ENCODE assay signal across 32 cellular contexts in genomic region chr12:59579616-59580015, GRCh38.
"Had no signal": no experiment of that assay in that cellular context is flagged by ENCODE, and none has a peak within 500 bp of the region (broad histone marks: within the 10 kb centered on the region; RNA-seq: fewer than 3 reads in every experiment).

No MANE protein-coding gene starts in this region.

- H3K4me1 Mint-ChIP-seq: activated B cell treated with CpG ODN at 0.5 μM for 24 hours had no signal

- H3K27ac Mint-ChIP-seq: activated B cell treated with CpG ODN at 0.5 μM for 24 hours; activated CD4-positive, alpha-beta memory T cell treated with anti-CD3 and anti-CD28 coated beads for 36 hours; activated CD4-positive, alpha-beta T cell treated with anti-CD3 and anti-CD28 coated beads for 36 hours; activated CD4-positive, alpha-beta T cell treated with anti-CD3 and anti-CD28 coated beads, Interleukin-2, amount 10 ng/mL, durations not matched to agents 24 days and 14 days; activated CD8-positive, alpha-beta memory T cell treated with anti-CD3 and anti-CD28 coated beads, Interleukin-2, amount 10 ng/mL, durations not matched to agents 7 days and 5 days; activated CD8-positive, alpha-beta T cell treated with anti-CD3 and anti-CD28 coated beads, Interleukin-2, amount 10 ng/mL, durations not matched to agents 7 days and 5 days; activated naive CD8-positive, alpha-beta T cell; activated T-helper 1 cell treated with anti-CD3 and anti-CD28 coated beads, Interleukin-12 subunit alpha, Interleukin-12 subunit beta, Interleukin-2, Interleukin-4 antibody, amounts not matched to agents 30 ng/mL and 10 ng/mL and 1 ng/mL, durations not matched to agents 14 hours and 24 hours and 36 hours; T-helper 17 cell; T-helper 2 cell treated with Interferon-gamma antibody and Interleukin-4, amounts not matched to agents 5 μg/mL and 100 μg/mL, for 36 hours had no signal

- H3K4me3 Mint-ChIP-seq: activated B cell treated with CpG ODN at 0.5 μM for 24 hours; activated CD4-positive, alpha-beta memory T cell treated with anti-CD3 and anti-CD28 coated beads for 36 hours; activated CD4-positive, alpha-beta T cell treated with anti-CD3 and anti-CD28 coated beads for 36 hours; activated CD4-positive, alpha-beta T cell treated with anti-CD3 and anti-CD28 coated beads, Interleukin-2, amount 10 ng/mL, durations not matched to agents 24 days and 14 days; activated CD8-positive, alpha-beta memory T cell treated with anti-CD3 and anti-CD28 coated beads, Interleukin-2, amount 10 ng/mL, durations not matched to agents 7 days and 5 days; activated CD8-positive, alpha-beta T cell treated with anti-CD3 and anti-CD28 coated beads, Interleukin-2, amount 10 ng/mL, durations not matched to agents 7 days and 5 days; activated naive CD8-positive, alpha-beta T cell; activated T-helper 1 cell treated with anti-CD3 and anti-CD28 coated beads, Interleukin-12 subunit alpha, Interleukin-12 subunit beta, Interleukin-2, Interleukin-4 antibody, amounts not matched to agents 30 ng/mL and 10 ng/mL and 1 ng/mL, durations not matched to agents 14 hours and 24 hours and 36 hours; T-helper 17 cell; T-helper 2 cell treated with Interferon-gamma antibody and Interleukin-4, amounts not matched to agents 5 μg/mL and 100 μg/mL, for 36 hours had no signal

- H3K4me1 ChIP-seq: body of pancreas, esophagus squamous epithelium, gastrocnemius medialis had no signal

- H3K9me3 Mint-ChIP-seq: activated B cell treated with CpG ODN at 0.5 μM for 24 hours; activated CD4-positive, alpha-beta memory T cell treated with anti-CD3 and anti-CD28 coated beads for 36 hours had no signal

- H3K4me3 ChIP-seq: body of pancreas, esophagus squamous epithelium, gastrocnemius medialis, heart left ventricle had no signal

- H3K27ac ChIP-seq: body of pancreas, epithelial cell of prostate, esophagus squamous epithelium, gastrocnemius medialis, WERI-Rb-1 had no signal

- H3K27me3 Mint-ChIP-seq: activated B cell treated with CpG ODN at 0.5 μM for 24 hours; activated CD4-positive, alpha-beta memory T cell treated with anti-CD3 and anti-CD28 coated beads for 36 hours; activated CD4-positive, alpha-beta T cell treated with anti-CD3 and anti-CD28 coated beads for 36 hours; activated CD4-positive, alpha-beta T cell treated with anti-CD3 and anti-CD28 coated beads, Interleukin-2, amount 10 ng/mL, durations not matched to agents 24 days and 14 days; activated CD8-positive, alpha-beta memory T cell treated with anti-CD3 and anti-CD28 coated beads, Interleukin-2, amount 10 ng/mL, durations not matched to agents 7 days and 5 days; activated naive CD8-positive, alpha-beta T cell; T-helper 17 cell had no signal

- H3K27me3 ChIP-seq: body of pancreas, esophagus squamous epithelium, gastrocnemius medialis, heart left ventricle had no signal

- ATAC-seq: activated CD4-positive, alpha-beta T cell treated with anti-CD3 and anti-CD28 coated beads for 36 hours; activated CD4-positive, CD25-positive, alpha-beta regulatory T cell treated with anti-CD3 and anti-CD28 coated beads, Interleukin-2, amount 50 U/mL, for 24 hours; activated CD8-positive, alpha-beta memory T cell treated with anti-CD3 and anti-CD28 coated beads, Interleukin-2, amount 10 ng/mL, durations not matched to agents 7 days and 5 days; activated CD8-positive, alpha-beta T cell treated with anti-CD3 and anti-CD28 coated beads, Interleukin-2, amount 10 ng/mL, durations not matched to agents 7 days and 5 days; body of pancreas; gastrocnemius medialis; T-helper 17 cell had no signal

- H3K36me3 Mint-ChIP-seq: activated CD4-positive, alpha-beta memory T cell treated with anti-CD3 and anti-CD28 coated beads for 36 hours; activated naive CD8-positive, alpha-beta T cell had no signal

- DNase-seq: activated B cell treated with CpG ODN at 0.5 μM for 24 hours; activated CD4-positive, alpha-beta memory T cell treated with anti-CD3 and anti-CD28 coated beads for 36 hours; activated CD4-positive, alpha-beta T cell treated with anti-CD3 and anti-CD28 coated beads for 36 hours; activated CD4-positive, alpha-beta T cell treated with anti-CD3 and anti-CD28 coated beads, Interleukin-2, amount 10 ng/mL, durations not matched to agents 24 days and 14 days; activated CD8-positive, alpha-beta memory T cell treated with anti-CD3 and anti-CD28 coated beads, Interleukin-2, amount 10 ng/mL, durations not matched to agents 7 days and 5 days; activated CD8-positive, alpha-beta memory T cell treated with anti-CD3 and anti-CD28 coated beads, Interleukin-2, amount 50 U/mL, for 4 hours; activated CD8-positive, alpha-beta T cell treated with anti-CD3 and anti-CD28 coated beads, Interleukin-2, amount 10 ng/mL, durations not matched to agents 7 days and 5 days; activated gamma-delta T cell treated with Interleukin-2 at 50 U/mL for 16 hours; activated naive CD4-positive, alpha-beta T cell treated with anti-CD3 and anti-CD28 coated beads, Interleukin-2, amount 50 U/mL, for 16 hours; activated naive CD4-positive, alpha-beta T cell treated with Interleukin-2 at 50 U/mL for 16 hours; activated T-cell treated with anti-CD3 and anti-CD28 coated beads, Interleukin-2, amount 50 U/mL, for 1 hour; activated T-cell treated with anti-CD3 and anti-CD28 coated beads, Interleukin-2, amount 50 U/mL, for 48 hours; amniotic stem cell; aorta; body of pancreas; caudate nucleus; cortex of kidney; dermis blood vessel endothelial cell; effector CD8-positive, alpha-beta T cell; esophagus squamous epithelium; gastrocnemius medialis; glutamatergic neuron; heart left ventricle; T-helper 1 cell; T-helper 17 cell; T1000; WERI-Rb-1 had no signal
